12 cellular contexts compared by ENCODE assay signal in genomic region chr15:73959012-73959581, GRCh38. TPM values are rescaled to one million over a fixed set of nuclear protein-coding genes. Genes with fewer than 3 reads are reported as not detected.
A peak's percentile ranks its signal among the peaks of the same experiment; 100 is the strongest.
DNase-seq lines count a peak whose midpoint lies in the region; ATAC-seq and TF ChIP-seq lines count a peak whose summit lies in the region.
"Had no signal": no experiment of that assay in that cellular context is flagged by ENCODE, and none has a peak within 500 bp of the region (broad histone marks: within the 10 kb centered on the region; RNA-seq: fewer than 3 reads in every experiment).

No MANE protein-coding gene starts in this region.

- POLR2A ChIA-PET in activated B cell treated with CpG ODN at 0.5 μM for 24 hours (lab: Charles Lee) (no interaction called here), A673 (lab: Charles Lee; ENCODE audit: low non-redundant PET) (no interaction called here)

- no TSS peak for BruUV-seq in A673 (replicated peaks; lab: Mats Ljungman, UMichigan)

- no peaks in the 10 kb centered on the region for H3K9me3 Mint-ChIP-seq in activated B cell treated with CpG ODN at 0.5 μM for 24 hours

- no peak overlapping the region for H3K4me3 Mint-ChIP-seq in activated B cell treated with CpG ODN at 0.5 μM for 24 hours

- H3K9me3 ChIP-seq in A673 (ENCODE audit: low read depth, low read length, poor library complexity, severe bottlenecking): no peaks in the 10 kb centered on the region
- H3K9me3 ChIP-seq: SJSA1, transverse colon had no signal

- no peaks in the 10 kb centered on the region for H3K36me3 Mint-ChIP-seq in activated B cell treated with CpG ODN at 0.5 μM for 24 hours (ENCODE audit: low read depth)

- H3K4me1 Mint-ChIP-seq in activated B cell treated with CpG ODN at 0.5 μM for 24 hours: peaks cover 11% of the 10 kb centered on the region

- ATAC-seq in activated B cell treated with CpG ODN at 0.5 μM for 24 hours (ENCODE audit: low read depth) (peak; percentile 45), HG03378 (IDR thresholded peaks at IDR 0.05; ENCODE audit: unreplicated experiment) (no peak), omental fat pad (ENCODE audit: low FRiP score) (no peak)

- no peaks in the 10 kb centered on the region for H3K4me1 ChIP-seq in A673 (ENCODE audit: insufficient read depth, low read length, poor library complexity, severe bottlenecking)
- H3K4me1 ChIP-seq: transverse colon had no signal

- peaks cover 7% of the 10 kb centered on the region for H3K27me3 Mint-ChIP-seq in activated B cell treated with CpG ODN at 0.5 μM for 24 hours

- no peak overlapping the region for H3K27ac ChIP-seq in A673 (ENCODE audit: low read depth, low read length, poor library complexity, severe bottlenecking)
- H3K27ac ChIP-seq: 22Rv1, SJSA1, transverse colon had no signal

- DNase-seq in DMS153 (lab: John Stamatoyannopoulos, UW) (peak; percentile 31), DMS153 treated with DMSO at 0.1 percent for 48 hours (lab: John Stamatoyannopoulos, UW; ENCODE audit: unreplicated experiment) (no peak), LHCN-M2 (ENCODE audit: low read depth) (peak; percentile 93), activated B cell treated with CpG ODN at 0.5 μM for 24 hours (no peak), myocyte (ENCODE audit: low read depth) (peak; percentile 69), A673 (ENCODE audit: low spot score) (no peak), omental fat pad (ENCODE audit: low spot score) (no peak)
- DNase-seq: transverse colon had no signal

- no peaks in the 10 kb centered on the region for H3K27me3 ChIP-seq in A673 (replicated peaks; ENCODE audit: insufficient read depth, low read depth, low read length, poor library complexity)
- H3K27me3 ChIP-seq: SJSA1 had no signal

- no peak overlapping the region for H3K4me3 ChIP-seq in A673 (ENCODE audit: low read depth, low read length, poor library complexity, severe bottlenecking)
- H3K4me3 ChIP-seq: SJSA1, smooth muscle cell, transverse colon had no signal

- CTCF ChIA-PET in activated B cell treated with CpG ODN at 0.5 μM for 24 hours (lab: Charles Lee) (interaction anchor here (1.0 kb wide), 2 partner anchors 8 to 14 kb away, joined by 3 read pairs; no protein-coding TSS in a partner anchor), A673 (lab: Charles Lee) (no interaction called here)

- H3K27ac Mint-ChIP-seq in activated B cell treated with CpG ODN at 0.5 μM for 24 hours: no peak overlapping the region

- H3K36me3 ChIP-seq in A673 (ENCODE audit: insufficient read depth, low read length, poor library complexity, severe bottlenecking): no peaks in the 10 kb centered on the region
- H3K36me3 ChIP-seq: SJSA1, transverse colon had no signal

- TF ChIP-seq CTCF in activated B cell treated with CpG ODN at 0.5 μM for 24 hours (IDR thresholded peaks at IDR 0.05): no peak
- no peak for TF ChIP-seq CTCF in A673 (conservative IDR thresholded peaks at IDR 0.05; ENCODE audit: low read depth, low read length)
- no peak for TF ChIP-seq CTCF in omental fat pad (IDR thresholded peaks at IDR 0.05)

- intact Hi-C loops in activated B cell treated with CpG ODN at 0.5 μM for 24 hours (cut with micrococcal nuclease): no loop called here
- intact Hi-C loops in A673 (cut with micrococcal nuclease; ENCODE audit: unreplicated experiment): no loop called here

RNA-seq across cellular contexts. Expression of gene LOXL1, which starts 32.8 kb away (rescaled TPM):
- total RNA-seq in LHCN-M2 (2014; rRNA removed) (503 and 596 TPM in 2 replicates), activated B cell treated with CpG ODN at 0.5 μM for 24 hours (0.61 and 1.1 TPM in 2 replicates), myocyte (129 and 136 TPM in 2 replicates), A673 (2021) (117 and 128 TPM in 2 replicates), omental fat pad (10 to 100 TPM in 1 of 4 donors, 1 to 10 TPM in 3; 6.2 to 12.9 (median 8.6) TPM)
- 384 TPM for polyA plus RNA-seq in LHCN-M2 (2012)
- polyA plus RNA-seq in myocyte (2012): 758 TPM

RNA-seq across cellular contexts. Expression of gene STOML1, which starts 33.0 kb away (rescaled TPM):
- total RNA-seq in LHCN-M2 (2014; rRNA removed) (28.1 and 29.9 TPM in 2 replicates), activated B cell treated with CpG ODN at 0.5 μM for 24 hours (8.9 and 10.6 TPM in 2 replicates), myocyte (32.2 and 35.1 TPM in 2 replicates), A673 (2021) (7.3 and 10.3 TPM in 2 replicates), omental fat pad (10 to 100 TPM in 3 of 4 donors, 1 to 10 TPM in 1; 9.8 to 24.0 (median 15.9) TPM)
- 29.7 TPM for polyA plus RNA-seq in LHCN-M2 (2012)
- 52.1 TPM for polyA plus RNA-seq in myocyte (2012)

RNA-seq across cellular contexts. Expression of gene PML, which starts 35.4 kb away (rescaled TPM):
- 67.5 and 78.6 TPM in 2 replicates for total RNA-seq in LHCN-M2 (2014; rRNA removed)
- polyA plus RNA-seq in LHCN-M2 (2012): 66.2 TPM
- total RNA-seq in activated B cell treated with CpG ODN at 0.5 μM for 24 hours: 58.1 and 62.4 TPM in 2 replicates
- total RNA-seq in myocyte: 33.8 and 43.0 TPM in 2 replicates
- polyA plus RNA-seq in myocyte (2012): 72.6 TPM
- 39.7 and 40.0 TPM in 2 replicates for total RNA-seq in A673 (2021)
- 100 to 1,000 TPM in 2 of 4 donors, 10 to 100 TPM in 2; 39.3 to 172 (median 86.5) TPM for total RNA-seq in omental fat pad

Comparison
In these comparisons a context has a peak if more than half of its experiments do, and no peak if none do; other contexts are left out.
1. DNase-seq: peak in DMS153 (single experiment), LHCN-M2 (single experiment) and myocyte (single experiment); none in DMS153 treated with DMSO at 0.1 percent for 48 hours (single experiment), activated B cell treated with CpG ODN at 0.5 μM for 24 hours (single experiment), A673 (single experiment) and omental fat pad (single experiment).